ENCODE assay signal across 1 cellular context in genomic region chr5:52802272-52803011, GRCh38.
TF ChIP-seq lines count a peak whose summit lies in the region.

No MANE protein-coding gene starts in this region.

TF ChIP-seq in H1, 55 proteins besides CTCF, POLR2A, EP300 and RAD21:
- TF ChIP-seq MAFK (IDR thresholded peaks at IDR 0.05; ENCODE audit: low read depth, low read length) (no peak), ASH2L (IDR thresholded peaks at IDR 0.05; ENCODE audit: low read length) (no peak), BACH1 (IDR thresholded peaks at IDR 0.05; ENCODE audit: low read length) (no peak), CBX8 (IDR thresholded peaks at IDR 0.05; ENCODE audit: borderline replicate concordance, low read depth, low read length) (no peak), YY1 (IDR thresholded peaks at IDR 0.05; ENCODE audit: low read depth, low read length) (no peak), SAP30 (IDR thresholded peaks at IDR 0.05; ENCODE audit: insufficient read depth, insufficient replicate concordance, low read length) (no peak), FOSL1 (IDR thresholded peaks at IDR 0.05; ENCODE audit: insufficient read depth, low read depth, low read length) (no peak), TAF7 (optimal IDR thresholded peaks at IDR 0.05; ENCODE audit: borderline replicate concordance, low read depth, low read length) (no peak), E2F6 (IDR thresholded peaks at IDR 0.05) (no peak), PHF8 (conservative IDR thresholded peaks at IDR 0.05; ENCODE audit: low read depth, low read length) (no peak), GTF2F1 (IDR thresholded peaks at IDR 0.05; ENCODE audit: borderline replicate concordance, low read depth, low read length) (no peak), RNF2 (IDR thresholded peaks at IDR 0.05; ENCODE audit: borderline replicate concordance, low read depth, low read length, missing control alignments, poor library complexity, severe bottlenecking) (no peak), ATF3 (IDR thresholded peaks at IDR 0.05; ENCODE audit: insufficient read depth, low read depth, low read length) (no peak), ATF2 (IDR thresholded peaks at IDR 0.05; ENCODE audit: low read length) (no peak), SP4 (IDR thresholded peaks at IDR 0.05; ENCODE audit: low read length) (no peak), KDM5A (IDR thresholded peaks at IDR 0.05; ENCODE audit: low read length) (no peak), ZNF274 (IDR thresholded peaks at IDR 0.05; ENCODE audit: borderline replicate concordance, extremely low read depth, low read length) (no peak), TBP (IDR thresholded peaks at IDR 0.05; ENCODE audit: low read depth, low read length) (no peak), SIX5 (IDR thresholded peaks at IDR 0.05; ENCODE audit: low read depth, low read length) (no peak), HDAC2 (IDR thresholded peaks at IDR 0.05; ENCODE audit: borderline replicate concordance in 1 of 2, low read depth in 2 of 2, low read length in 2 of 2) (no peak)
